8 cellular contexts compared by ENCODE assay signal in the genomic region with DNA sequence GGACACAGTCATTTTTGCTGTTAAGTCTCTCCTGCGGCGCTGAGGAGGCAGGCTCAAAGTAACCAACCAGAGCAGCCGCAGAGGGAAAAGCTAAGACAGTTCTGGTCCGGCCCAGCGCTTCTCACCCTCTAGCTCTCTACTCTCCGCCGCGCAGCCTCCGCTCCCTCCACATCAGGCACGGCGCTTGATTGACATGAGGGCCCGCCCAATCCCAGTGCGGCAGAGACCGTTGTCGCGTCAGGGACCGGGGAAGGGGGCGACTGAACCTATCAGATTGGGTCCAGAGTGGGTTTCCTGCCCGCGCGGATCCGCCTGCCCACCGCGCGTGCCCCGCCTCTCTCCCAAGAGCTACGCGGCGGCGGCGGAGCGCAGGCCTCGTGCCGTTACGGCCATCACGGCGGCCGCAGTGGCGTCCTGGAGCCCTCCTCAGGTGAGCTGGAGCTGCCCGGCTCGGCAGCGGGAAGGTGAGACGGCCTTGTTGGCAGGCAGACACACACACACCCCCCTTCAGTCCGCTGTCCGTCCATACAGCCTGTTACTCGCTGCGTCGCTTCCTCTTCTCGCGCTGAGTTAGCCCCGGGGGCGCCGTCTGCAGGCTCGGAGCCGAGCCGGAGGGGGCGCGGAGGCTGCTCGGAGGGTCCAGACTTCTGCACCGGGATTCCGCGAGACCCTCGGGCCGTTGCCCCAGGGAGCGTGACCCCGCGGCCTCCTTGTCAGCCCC. TPM values are rescaled to one million over a fixed set of nuclear protein-coding genes. Genes with fewer than 3 reads are reported as not detected.
A peak's percentile ranks its signal among the peaks of the same experiment; 100 is the strongest.
DNase-seq lines count a peak whose midpoint lies in the region; ATAC-seq and TF ChIP-seq lines count a peak whose summit lies in the region.

A gene (plus strand): TSS at position 319 of the 721 bp plus-strand sequence. CDS start 65,794 bp downstream, outside the sequence.

- peaks cover 43% of the 10 kb centered on the region for H3K36me3 Mint-ChIP-seq in activated T-helper 17 cell treated with anti-CD3 and anti-CD28 coated beads, Interleukin-2, amount 50 U/mL, for 72 hours (ENCODE audit: low read depth)
- H3K36me3 Mint-ChIP-seq in naive thymus-derived CD8-positive, alpha-beta T cell, result peaks cover 4 to 27% (median 13%) of the 10 kb centered on the region in 3 donors

- no peaks in the 10 kb centered on the region for H3K4me1 ChIP-seq in fibroblast of lung (ENCODE audit: control insufficient read depth, extremely low read depth, insufficient read depth, low read length)

- CTCF ChIA-PET in RWPE1 (lab: Yijun Ruan, JAX), result interaction anchor here (1.2 to 1.5 kb wide), 2 partner anchors 110 to 152 kb away, joined by 3 to 8 read pairs; a partner anchor contains a TSS

- no peaks in the 10 kb centered on the region for H3K9me3 Mint-ChIP-seq in activated T-helper 17 cell treated with anti-CD3 and anti-CD28 coated beads, Interleukin-2, amount 50 U/mL, for 72 hours
- peaks cover 0 to 7% (median 2%) of the 10 kb centered on the region in 9 donors for H3K9me3 Mint-ChIP-seq in naive thymus-derived CD8-positive, alpha-beta T cell

- H3K79me2 ChIP-seq in fibroblast of lung (ENCODE audit: control insufficient read depth, insufficient read depth, low read length), result peaks cover 39% of the 10 kb centered on the region

- DNase-seq in ELF-1 (ENCODE audit: low read depth, low spot score) (peak; percentile 99), GOT3 (lab: John Stamatoyannopoulos, UW) (peak; percentile 94), LNCaP clone FGC (ENCODE audit: low read depth) (peak; percentile 97), RWPE1 (ENCODE audit: low spot score) (peak; percentile 98), fibroblast of lung (ENCODE audit: low read depth in 2 of 2) (peak; percentile 97 to 99)
- DNase-seq in naive thymus-derived CD8-positive, alpha-beta T cell, result peak; percentile 93 to 99 (median 98)
- peak; percentile 96 to 99 (median 98) for DNase-seq in stimulated activated naive CD4-positive, alpha-beta T cell (lab: John Stamatoyannopoulos, UW)

- no peaks in the 10 kb centered on the region for H3K27me3 ChIP-seq in fibroblast of lung (ENCODE audit: control insufficient read depth, insufficient read depth, low read length)

- H3K27me3 Mint-ChIP-seq in activated T-helper 17 cell treated with anti-CD3 and anti-CD28 coated beads, Interleukin-2, amount 50 U/mL, for 72 hours, result no peaks in the 10 kb centered on the region
- H3K27me3 Mint-ChIP-seq in naive thymus-derived CD8-positive, alpha-beta T cell, result no peaks in the 10 kb centered on the region

- H3K4me3 ChIP-seq in LNCaP clone FGC (ENCODE audit: low read depth, low read length), result peak within 1 kb of the TSS; percentile 86
- peak within 1 kb of the TSS; percentile 89 to 97 (median 94) for H3K4me3 ChIP-seq in fibroblast of lung (replicated peaks in 1 of 4; ENCODE audit: control extremely low read depth in 1 of 4, insufficient read depth in 1 of 4, low read depth in 3 of 4, low read length in 4 of 4)

- no peaks in the 10 kb centered on the region for H4K20me1 ChIP-seq in fibroblast of lung (ENCODE audit: control insufficient read depth, extremely low read depth, insufficient read depth, low read length)

- H2AFZ ChIP-seq in fibroblast of lung (ENCODE audit: low read length), result peak within 1 kb of the TSS; percentile 98

- H3K27ac ChIP-seq in RWPE1 (peak within 1 kb of the TSS; percentile 97), fibroblast of lung (ENCODE audit: insufficient read depth, low read length) (peak within 1 kb of the TSS; percentile 89)

- TF ChIP-seq CTCF in LNCaP clone FGC (IDR thresholded peaks at IDR 0.05; ENCODE audit: control insufficient read depth, extremely low read depth, insufficient read depth) (no peak), RWPE1 (conservative IDR thresholded peaks at IDR 0.05; ENCODE audit: low read depth) (0 out of 2 replicates have a peak, but pooled peaks have one; percentile 17), fibroblast of lung (conservative IDR thresholded peaks at IDR 0.05 in 1 of 2, IDR thresholded peaks at IDR 0.05 in 1 of 2; ENCODE audit: low read depth in 1 of 2, low read length in 2 of 2) (no peak)

- H3K36me3 ChIP-seq in fibroblast of lung (ENCODE audit: control insufficient read depth, insufficient read depth, low read length), result no peaks in the 10 kb centered on the region

- POLR2A ChIA-PET in RWPE1 (lab: Yijun Ruan, JAX; ENCODE audit: low non-redundant PET), result interaction anchor here (1.1 to 1.5 kb wide), 4 partner anchors 96 to 665 kb away, joined by 3 to 9 read pairs (median 6); a partner anchor contains a TSS
- POLR2A ChIA-PET in naive thymus-derived CD8-positive, alpha-beta T cell (lab: Charles Lee), result interaction anchor here (0.6 to 4.5 kb wide), 27 partner anchors 11 to 1094 kb away, joined by 3 to 108 read pairs (median 4); a partner anchor contains a TSS

- H3K9ac ChIP-seq in fibroblast of lung (ENCODE audit: insufficient read depth, low read length), result peak within 1 kb of the TSS; percentile 81

- H3K4me3 Mint-ChIP-seq in activated T-helper 17 cell treated with anti-CD3 and anti-CD28 coated beads, Interleukin-2, amount 50 U/mL, for 72 hours, result peak within 1 kb of the TSS; percentile 99
- H3K4me3 Mint-ChIP-seq in naive thymus-derived CD8-positive, alpha-beta T cell, result peak within 1 kb of the TSS; percentile 91 to 98 (median 96)

- no peaks in the 10 kb centered on the region for H3K9me3 ChIP-seq in fibroblast of lung (ENCODE audit: control insufficient read depth, insufficient read depth, low read depth, low read length)

- H3K27ac Mint-ChIP-seq in activated T-helper 17 cell treated with anti-CD3 and anti-CD28 coated beads, Interleukin-2, amount 50 U/mL, for 72 hours, result peak within 1 kb of the TSS; percentile 95
- peak within 1 kb of the TSS; percentile 96 to 99 (median 98) for H3K27ac Mint-ChIP-seq in naive thymus-derived CD8-positive, alpha-beta T cell

- H3K4me1 Mint-ChIP-seq in activated T-helper 17 cell treated with anti-CD3 and anti-CD28 coated beads, Interleukin-2, amount 50 U/mL, for 72 hours, result peaks cover 24% of the 10 kb centered on the region
- H3K4me1 Mint-ChIP-seq in naive thymus-derived CD8-positive, alpha-beta T cell, result peaks cover 23 to 60% (median 50%) of the 10 kb centered on the region in 4 donors

- peak within 1 kb of the TSS; percentile 98 for H3K4me2 ChIP-seq in fibroblast of lung (ENCODE audit: extremely low read depth, insufficient read depth, low read length)

- peak; percentile 98 for ATAC-seq in activated T-helper 17 cell treated with anti-CD3 and anti-CD28 coated beads, Interleukin-2, amount 50 U/mL, for 72 hours (replicated peaks)
- peak; percentile 95 for ATAC-seq in naive thymus-derived CD8-positive, alpha-beta T cell

RNA-seq across cellular contexts. Expression of the gene that starts here (rescaled TPM):
- 10 to 100 TPM; 37.5 to 41.6 TPM for total RNA-seq in activated T-helper 17 cell treated with anti-CD3 and anti-CD28 coated beads, Interleukin-2, amount 50 U/mL, for 72 hours
- total RNA-seq in fibroblast of lung, result 53.2 and 59.5 TPM in 2 replicates
- 56.2 and 62.7 TPM in 2 replicates for polyA plus RNA-seq in fibroblast of lung
- 29.9 and 31.7 TPM in 2 replicates for polyA plus RNA-seq in fibroblast of lung (2012)
- polyA minus RNA-seq in fibroblast of lung (ENCODE audit: low replicate concordance), result 1.2 and 7.3 TPM in 2 replicates
- total RNA-seq in naive thymus-derived CD8-positive, alpha-beta T cell, result 10 to 100 TPM; 52.6 to 62.2 TPM
- polyA plus RNA-seq in naive thymus-derived CD8-positive, alpha-beta T cell, result 10 to 100 TPM; 36.1 to 44.3 (median 37.7) TPM

Comparison
In these comparisons a context has a peak if more than half of its experiments do, and no peak if none do; other contexts are left out.
1. Peak in every context shown above with its lines: DNase-seq, ATAC-seq, H3K4me3 ChIP-seq and H3K27ac ChIP-seq.